ENCODE assay signal across 27 cellular contexts in genomic region chr12:60415361-60415760, GRCh38.
DNase-seq lines count a peak whose midpoint lies in the region; FAIRE-seq and TF ChIP-seq lines count a peak whose summit lies in the region.
"Had no signal": no experiment of that assay in that cellular context is flagged by ENCODE, and none has a peak within 500 bp of the region (broad histone marks: within the 10 kb centered on the region; RNA-seq: fewer than 3 reads in every experiment).

No MANE protein-coding gene starts in this region.

- H3K79me1 ChIP-seq in H9 (ENCODE audit: insufficient read depth, low read depth, low read length, poor library complexity, severe bottlenecking), result no peaks in the 10 kb centered on the region

- H3K36me3 Mint-ChIP-seq in progenitor cell of endocrine pancreas (ENCODE audit: insufficient read depth) (no peaks in the 10 kb centered on the region), H9 (ENCODE audit: insufficient read depth in 1 of 3, low read depth in 3 of 3) (peaks cover 0 to 4% (median 2%) of the 10 kb centered on the region in 3 experiments; a peak in 1 of 7 replicates)
- H3K36me3 Mint-ChIP-seq: CD8-positive, alpha-beta T cell; neural progenitor cell had no signal

- H3K27me3 ChIP-seq in H9 (ENCODE audit: insufficient read depth, low read length), result no peaks in the 10 kb centered on the region
- H3K27me3 ChIP-seq: neural progenitor cell, stomach had no signal

- peaks cover 0 to 6% of the 10 kb centered on the region in 2 donors for H3K9me3 ChIP-seq in kidney (ENCODE audit: control insufficient read depth in 1 of 2, low read length in 2 of 2)
- H3K9me3 ChIP-seq in H9 (ENCODE audit: control insufficient read depth, low read depth, low read length), result no peaks in the 10 kb centered on the region

- H3K9me3 Mint-ChIP-seq in progenitor cell of endocrine pancreas (ENCODE audit: low read depth) (peaks cover 18% of the 10 kb centered on the region), H9 (peaks cover 5 to 12% of the 10 kb centered on the region in 2 experiments; a peak in 4 of 5 replicates)

- H3K9ac ChIP-seq in kidney (ENCODE audit: low read length in 2 of 2) (no peak overlapping the region), H9 (ENCODE audit: extremely low read depth, insufficient read length, low read length) (no peak overlapping the region)
- H3K9ac ChIP-seq: KMS-11, neural progenitor cell, parathyroid adenoma had no signal

- H2BK120ac ChIP-seq in H9 (ENCODE audit: low read depth, low read length, poor library complexity, severe bottlenecking), result no peak overlapping the region

- no peak overlapping the region for H2AFZ ChIP-seq in H9 (ENCODE audit: low read length)
- H2AFZ ChIP-seq: neural progenitor cell, parathyroid adenoma had no signal

- no peak for TF ChIP-seq CTCF in cardiac fibroblast (IDR thresholded peaks at IDR 0.05; ENCODE audit: low read depth, low read length)
- TF ChIP-seq CTCF in foreskin fibroblast (IDR thresholded peaks at IDR 0.05; ENCODE audit: low read depth, low read length), result no peak
- no peak for TF ChIP-seq CTCF in kidney (IDR thresholded peaks at IDR 0.05; ENCODE audit: borderline replicate concordance, extremely low read depth, insufficient read depth)
- TF ChIP-seq CTCF in progenitor cell of endocrine pancreas (IDR thresholded peaks at IDR 0.05; ENCODE audit: unreplicated experiment), result no peak
- no peak for TF ChIP-seq CTCF in H9 (conservative IDR thresholded peaks at IDR 0.05)

- no peak overlapping the region for H3K4me2 ChIP-seq in H9 (ENCODE audit: insufficient read depth, insufficient read length, low read length)
- H3K4me2 ChIP-seq: A549, KMS-11, neural progenitor cell had no signal

- H3K27me3 Mint-ChIP-seq in progenitor cell of endocrine pancreas (no peaks in the 10 kb centered on the region), H9 (ENCODE audit: low read depth) (no peaks in the 10 kb centered on the region)

- no CpG with 5 or more reads among the region's 1 CpG for whole genome bisulfite sequencing in H9 (ENCODE audit: extremely low coverage, insufficient read length, low lambda C conversion rate)

- no peak overlapping the region for H2AK5ac ChIP-seq in H9 (ENCODE audit: insufficient read length, low read length)

- no peak overlapping the region for H3K18ac ChIP-seq in H9 (ENCODE audit: insufficient read length, low read depth, low read length)

- H3T11ph ChIP-seq in H9 (ENCODE audit: low read length), result no peak overlapping the region

- H2BK15ac ChIP-seq in H9 (ENCODE audit: low read depth, low read length), result no peak overlapping the region

- no peak overlapping the region for H3K27ac ChIP-seq in kidney (ENCODE audit: low read depth in 2 of 2, low read length in 2 of 2)
- H3K27ac ChIP-seq in H9 (ENCODE audit: insufficient read length, low read depth, low read length), result no peak overlapping the region
- H3K27ac ChIP-seq: A549, KMS-11, left ventricle myocardium inferior, neural progenitor cell, parathyroid adenoma, stomach had no signal

- no peak overlapping the region for H3K4ac ChIP-seq in H9 (ENCODE audit: low read depth, low read length)

- H3K4me3 ChIP-seq in cardiac fibroblast (replicated peaks in 1 of 2; ENCODE audit: low read depth in 2 of 2, low read length in 2 of 2) (no peak overlapping the region), foreskin fibroblast (ENCODE audit: low read depth in 1 of 2, low read length in 2 of 2) (no peak overlapping the region), kidney (ENCODE audit: low read length in 2 of 2) (no peak overlapping the region)
- H3K4me3 ChIP-seq: A549, left ventricle myocardium inferior, neural progenitor cell, stomach had no signal

- H4K8ac ChIP-seq in H9 (replicated peaks; ENCODE audit: insufficient read length, low read depth, low read length), result no peak overlapping the region

- H3K14ac ChIP-seq in H9 (ENCODE audit: insufficient read depth, low read length), result no peak overlapping the region

- H4K20me1 ChIP-seq in H9 (ENCODE audit: control insufficient read depth, insufficient read depth, insufficient read length), result no peaks in the 10 kb centered on the region

- H3K79me2 ChIP-seq in H9 (ENCODE audit: insufficient read depth, low read length), result no peaks in the 10 kb centered on the region
- H3K79me2 ChIP-seq: parathyroid adenoma had no signal

- H3K4me3 Mint-ChIP-seq in progenitor cell of endocrine pancreas (ENCODE audit: low read depth) (no peak overlapping the region), H9 (no peak overlapping the region)
- H3K4me3 Mint-ChIP-seq: CD8-positive, alpha-beta T cell; neural progenitor cell had no signal

- no peak overlapping the region for H2BK20ac ChIP-seq in H9 (ENCODE audit: low read depth, low read length, poor library complexity, severe bottlenecking)

- FAIRE-seq in kidney (lab: Jason Lieb, UNC), result no peak
- FAIRE-seq: A549, GM12891, urothelium cell line had no signal

- intact Hi-C loops in kidney (cut with DNase I), result no loop called here

- H3K36me3 ChIP-seq in kidney (ENCODE audit: control insufficient read depth in 1 of 2, insufficient read depth in 2 of 2, low read length in 2 of 2), result no peaks in the 10 kb centered on the region
- H3K36me3 ChIP-seq: left ventricle myocardium inferior, neural progenitor cell, stomach had no signal

- no peak overlapping the region for H2BK12ac ChIP-seq in H9 (ENCODE audit: insufficient read length, low read depth, low read length)

- H3K4me1 ChIP-seq in kidney (ENCODE audit: control insufficient read depth in 1 of 2, insufficient read depth in 1 of 2, low read depth in 1 of 2, low read length in 2 of 2) (no peaks in the 10 kb centered on the region), H9 (ENCODE audit: insufficient read depth, low read length) (no peaks in the 10 kb centered on the region)
- H3K4me1 ChIP-seq: A549, left ventricle myocardium inferior, neural progenitor cell, parathyroid adenoma, stomach had no signal

- no peak overlapping the region for H3K23ac ChIP-seq in H9 (ENCODE audit: insufficient read length, low read depth, low read length)

- H3K4me1 Mint-ChIP-seq in progenitor cell of endocrine pancreas (ENCODE audit: low read depth) (no peaks in the 10 kb centered on the region), H9 (no peaks in the 10 kb centered on the region)
- H3K4me1 Mint-ChIP-seq: neural progenitor cell had no signal

- H2BK5ac ChIP-seq in H9 (ENCODE audit: insufficient read length, low read length), result no peak overlapping the region

- H4K91ac ChIP-seq in H9 (ENCODE audit: insufficient read length, low read depth, low read length), result no peak overlapping the region

- no peak overlapping the region for H3K27ac Mint-ChIP-seq in progenitor cell of endocrine pancreas
- H3K27ac Mint-ChIP-seq in H9, result no peak overlapping the region
- H3K27ac Mint-ChIP-seq: CD8-positive, alpha-beta T cell; neural progenitor cell had no signal

- DNase-seq in EL (peak; percentile 60), MV-4-11 (lab: John Stamatoyannopoulos, UW) (peak; percentile 82), cardiac fibroblast (ENCODE audit: low read depth in 2 of 2) (peak; percentile 21 to 74), foreskin fibroblast (peak; percentile 68 to 75), kidney (no peak), progenitor cell of endocrine pancreas (ENCODE audit: low spot score, unreplicated experiment) (no peak), H9 (no peak), germinal center (ENCODE audit: low spot score) (no peak)
- DNase-seq: activated CD4-positive, alpha-beta T cell treated with anti-CD3 and anti-CD28 coated beads, Interleukin-2, amount 50 U/mL, for 48 hours; activated CD4-positive, CD25-positive, alpha-beta regulatory T cell treated with anti-CD3 and anti-CD28 coated beads, Interleukin-2, amount 50 U/mL, for 72 hours; activated T-cell treated with anti-CD3 and anti-CD28 coated beads, Interleukin-2, amount 50 U/mL, for 48 hours; CD8-positive, alpha-beta T cell; cerebellar nuclear complex; DMS 273 treated with DMSO at 0.1 percent for 48 hours; islet precursor cell; left ventricle myocardium inferior; mesendoderm; NCI-H146; right cardiac atrium; stomach; T-helper 2 cell had no signal

- H3K23me2 ChIP-seq in H9 (ENCODE audit: insufficient read length, low read depth, low read length, poor library complexity, severe bottlenecking), result no peaks in the 10 kb centered on the region

- no peak overlapping the region for H4K5ac ChIP-seq in H9 (ENCODE audit: insufficient read length, low read depth, low read length)

- no peak overlapping the region for H3K56ac ChIP-seq in H9 (ENCODE audit: insufficient read length, low read depth, low read length)

Comparison
In these comparisons a context has a peak if more than half of its experiments do, and no peak if none do; other contexts are left out.
1. DNase-seq: peak in EL (single experiment), MV-4-11 (single experiment), cardiac fibroblast (2 of 2) and foreskin fibroblast (2 of 2); none in kidney (single experiment), progenitor cell of endocrine pancreas (single experiment), H9 (single experiment) and germinal center (single experiment).